8 cellular contexts compared by ENCODE assay signal in the genomic region with DNA sequence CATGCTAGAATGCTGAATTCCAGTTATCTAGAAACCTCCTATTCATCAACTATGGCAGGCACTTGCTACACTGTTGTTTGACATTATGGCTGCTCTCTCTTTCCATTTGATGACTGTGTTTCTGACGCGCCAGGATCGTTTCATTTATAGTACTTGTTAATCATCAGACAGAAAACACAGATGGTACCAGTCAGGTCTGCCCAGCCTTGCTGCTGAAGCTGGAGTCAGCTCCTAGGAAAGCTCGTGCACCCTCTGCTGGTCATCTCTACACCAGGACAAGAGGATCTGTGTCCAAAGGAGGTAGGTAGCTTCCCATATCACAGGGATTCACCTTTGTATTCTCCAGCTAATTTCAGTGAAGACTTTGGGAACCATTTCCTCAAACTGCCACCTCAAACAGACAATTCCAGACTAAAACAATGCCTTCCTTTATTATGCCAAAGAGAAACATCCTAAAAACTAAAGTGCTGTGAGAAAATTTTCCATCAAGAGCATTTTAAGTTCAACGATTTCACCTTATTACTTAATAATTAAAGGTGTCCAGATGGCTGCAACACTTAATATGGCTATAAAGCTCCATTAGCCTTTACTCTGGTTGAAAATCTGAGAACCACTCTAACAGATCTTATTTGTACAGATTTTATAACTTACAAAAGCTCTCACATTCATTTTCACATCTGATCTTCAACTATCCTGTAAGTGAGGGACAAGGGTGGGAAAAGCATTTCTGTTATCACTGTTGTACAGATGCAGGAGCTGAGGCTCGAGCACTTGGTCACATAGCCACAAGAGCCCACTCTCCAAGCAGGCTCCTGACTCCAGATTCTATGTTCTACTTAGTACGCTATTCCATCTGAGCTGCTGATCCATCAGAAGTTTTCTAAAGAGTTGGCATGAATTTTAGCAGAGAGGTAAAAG. TPM values are rescaled to one million over a fixed set of nuclear protein-coding genes. Genes with fewer than 3 reads are reported as not detected.
DNase-seq lines count a peak whose midpoint lies in the region; ATAC-seq and TF ChIP-seq lines count a peak whose summit lies in the region.

No MANE protein-coding gene starts in this region.

- intact Hi-C loops in Panc1 (cut with micrococcal nuclease; ENCODE audit: unreplicated experiment): loop anchor here (1.0 to 5.0 kb wide), 2 partner anchors 259 to 443 kb away; no protein-coding TSS in a partner anchor

- no peak overlapping the region for H3K27ac Mint-ChIP-seq in nephron progenitor cell

- peak; percentile 96 for DNase-seq in EH (ENCODE audit: low read depth)
- DNase-seq in Panc1 (ENCODE audit: low read depth, low spot score): peak; percentile 89
- DNase-seq in activated T-cell treated with anti-CD3 and anti-CD28 coated beads, Interleukin-2, amount 50 U/mL, for 48 hours: peak; percentile 81 to 85
- peak; percentile 94 for DNase-seq in fibroblast of gingiva (ENCODE audit: low read depth)
- peak; percentile 78 for DNase-seq in nephron progenitor cell
- peak; percentile 84 for DNase-seq in stimulated activated naive CD8-positive, alpha-beta T cell treated with anti-CD3 and anti-CD28 coated beads, Interleukin-15, Interleukin-2, amounts not matched to agents 100 U/mL and 50 U/mL, for 24 hours

- H3K9ac ChIP-seq in KMS-11: no peak overlapping the region

- no peaks in the 10 kb centered on the region for H3K9me3 Mint-ChIP-seq in nephron progenitor cell

- in situ Hi-C loops in Panc1 (cut with HindIII; ENCODE audit: low pct_unique_long_range_greater_than_20kb, low sequenced_read_pairs): no loop called here

- H3K27ac ChIP-seq in KMS-11 (no peak overlapping the region), Panc1 (ENCODE audit: low read length) (peak overlapping the region; percentile 48; the same call in 1 of the 2 replicates)

- H3K27me3 ChIP-seq in KMS-11 (ENCODE audit: insufficient read depth, low read depth) (no peaks in the 10 kb centered on the region), Panc1 (ENCODE audit: control insufficient read depth, insufficient read depth, low read length) (no peaks in the 10 kb centered on the region)

- peaks cover 5% of the 10 kb centered on the region for H3K36me3 Mint-ChIP-seq in nephron progenitor cell (ENCODE audit: low read depth)

- peaks cover 5% of the 10 kb centered on the region for H3K4me1 Mint-ChIP-seq in nephron progenitor cell

- H3K79me2 ChIP-seq in KMS-11 (ENCODE audit: insufficient read depth, low read depth): no peaks in the 10 kb centered on the region; the same call in 1 of the 2 replicates

- H3K4me2 ChIP-seq in KMS-11: 0 out of 2 replicates have a peak overlapping the region, but pooled peaks have one; percentile 0

- TF ChIP-seq CTCF in KMS-11 (conservative IDR thresholded peaks at IDR 0.05; ENCODE audit: low read depth, low read length) (peak; percentile 86), Panc1 (IDR thresholded peaks at IDR 0.05) (peak; percentile 92), nephron progenitor cell (IDR thresholded peaks at IDR 0.05) (peak; percentile 78)

- CTCF ChIA-PET in Panc1 (lab: Charles Lee): interaction anchor here (0.8 to 1.7 kb wide), 5 partner anchors 15 to 443 kb away, joined by 3 to 5 read pairs (median 4); a partner anchor contains a TSS

- H3K9me3 ChIP-seq in Panc1 (ENCODE audit: control insufficient read depth, insufficient read depth, low read depth, low read length): no peaks in the 10 kb centered on the region

- H3K4me3 ChIP-seq in KMS-11 (IDR thresholded peaks at IDR 0.05; ENCODE audit: insufficient read depth, low read depth, low read length) (no peak overlapping the region), Panc1 (ENCODE audit: low read depth in 2 of 2, low read length in 2 of 2) (no peak overlapping the region)

- no peak overlapping the region for H2AFZ ChIP-seq in KMS-11 (ENCODE audit: low read depth)

- no peak overlapping the region for H3K4me3 Mint-ChIP-seq in nephron progenitor cell

- no peaks in the 10 kb centered on the region for H4K20me1 ChIP-seq in KMS-11 (ENCODE audit: insufficient read depth)

- ATAC-seq in GM21825 (IDR thresholded peaks at IDR 0.05; ENCODE audit: unreplicated experiment) (peak; percentile 83), Panc1 (peak; percentile 100)
- ATAC-seq in stimulated activated naive CD8-positive, alpha-beta T cell treated with anti-CD3 and anti-CD28 coated beads, Interleukin-15, Interleukin-2, amounts not matched to agents 100 U/mL and 50 U/mL, for 24 hours: peak; percentile 99

- H3K36me3 ChIP-seq in KMS-11 (ENCODE audit: insufficient read depth) (no peaks in the 10 kb centered on the region; the same call in 1 of the 2 replicates), Panc1 (ENCODE audit: control insufficient read depth, insufficient read depth, low read length) (no peaks in the 10 kb centered on the region; the same call in 1 of the 2 replicates)

- POLR2A ChIA-PET in Panc1 (lab: Charles Lee): no interaction called here

- H3K27me3 Mint-ChIP-seq in nephron progenitor cell (ENCODE audit: low read depth, poor library complexity): no peaks in the 10 kb centered on the region

- no TSS peak for BruUV-seq in Panc1 (replicated peaks; lab: Mats Ljungman, UMichigan)

- H3K4me1 ChIP-seq in KMS-11 (ENCODE audit: low read depth, poor library complexity, severe bottlenecking) (peaks cover 3% of the 10 kb centered on the region), Panc1 (ENCODE audit: control insufficient read depth, insufficient read depth, low read length) (peaks cover 9% of the 10 kb centered on the region)

RNA-seq across cellular contexts. Expression of a gene that starts 17.5 kb away (rescaled TPM):
- 27.7 TPM for total RNA-seq in Panc1 (2021; ENCODE audit: unreplicated experiment)
- polyA plus RNA-seq in Panc1 (2012; ENCODE audit: insufficient read length): 9.4 TPM

RNA-seq across cellular contexts. Expression of a gene that starts 17.8 kb away (rescaled TPM):
- 19.0 TPM for total RNA-seq in Panc1 (2021; ENCODE audit: unreplicated experiment)
- 5.7 TPM for polyA plus RNA-seq in Panc1 (2012; ENCODE audit: insufficient read length)
